8 cellular contexts compared by ENCODE assay signal in the genomic region with DNA sequence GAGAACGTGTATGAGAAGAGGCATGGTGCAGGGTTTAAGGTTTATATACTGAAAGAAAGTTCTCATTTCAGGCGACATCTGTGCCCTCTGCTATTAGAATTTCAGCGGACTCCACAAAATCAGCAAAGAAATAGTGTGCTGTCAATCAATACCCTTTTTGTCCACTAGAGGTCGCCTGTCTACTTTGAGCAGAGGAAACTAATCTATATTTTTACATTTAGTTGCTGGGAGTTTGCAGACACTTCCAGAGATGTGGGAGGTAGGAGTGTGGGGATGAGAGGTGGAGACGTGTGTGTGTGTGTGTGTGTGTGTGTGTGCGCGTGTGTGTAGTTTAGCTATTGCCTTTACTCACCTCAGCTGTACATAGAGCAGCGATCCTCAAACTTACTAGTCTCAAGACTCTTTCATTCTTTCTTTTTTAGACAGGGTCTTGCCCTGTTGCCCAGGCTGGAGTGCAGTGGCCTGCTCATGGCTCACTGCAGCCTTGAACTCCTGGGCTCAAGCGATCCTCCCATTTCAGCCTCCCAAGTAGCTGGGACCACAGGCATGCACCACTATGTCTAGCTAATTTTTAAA. TPM values are rescaled to one million over a fixed set of nuclear protein-coding genes. Genes with fewer than 3 reads are reported as not detected.
DNase-seq lines count a peak whose midpoint lies in the region; ATAC-seq and TF ChIP-seq lines count a peak whose summit lies in the region.

No MANE protein-coding gene starts in this region.

- H3K9me3 ChIP-seq in hepatocyte (ENCODE audit: low read depth) (no peaks in the 10 kb centered on the region), smooth muscle cell (replicated peaks; ENCODE audit: low read depth) (no peaks in the 10 kb centered on the region)

- H3K9ac ChIP-seq in smooth muscle cell (ENCODE audit: low read depth): no peak overlapping the region

- CTCF ChIA-PET in activated naive CD4-positive, alpha-beta T cell treated with anti-CD3 and anti-CD28 coated beads, Interleukin-2, amount 10 ng/mL, durations not matched to agents 7 days and 5 days (lab: Charles Lee): interaction anchor here (0.8 to 1.8 kb wide), 7 partner anchors 9 to 144 kb away, joined by 3 to 9 read pairs (median 4); partner anchors contain the start of gene INAFM1

- H3K27ac Mint-ChIP-seq in activated naive CD4-positive, alpha-beta T cell treated with anti-CD3 and anti-CD28 coated beads, Interleukin-2, amount 10 ng/mL, durations not matched to agents 7 days and 5 days: no peak overlapping the region

- H3K27me3 ChIP-seq in hepatocyte (no peaks in the 10 kb centered on the region), smooth muscle cell (ENCODE audit: low read depth) (no peaks in the 10 kb centered on the region)

- H3K4me2 ChIP-seq in hepatocyte (no peak overlapping the region), smooth muscle cell (no peak overlapping the region)

- H3K36me3 ChIP-seq in hepatocyte (replicated peaks; ENCODE audit: insufficient read depth, low read depth): no peaks in the 10 kb centered on the region
- no peaks in the 10 kb centered on the region for H3K36me3 ChIP-seq in smooth muscle cell (ENCODE audit: low read depth)

- TF ChIP-seq CTCF in hepatocyte (IDR thresholded peaks at IDR 0.05; ENCODE audit: poor library complexity): peak; percentile 86
- peak; percentile 89 for TF ChIP-seq CTCF in smooth muscle cell (IDR thresholded peaks at IDR 0.05; ENCODE audit: borderline replicate concordance, insufficient read depth, poor library complexity, severe bottlenecking)

- H3K36me3 Mint-ChIP-seq in activated naive CD4-positive, alpha-beta T cell treated with anti-CD3 and anti-CD28 coated beads, Interleukin-2, amount 10 ng/mL, durations not matched to agents 7 days and 5 days: peaks cover 3% of the 10 kb centered on the region

- no peaks in the 10 kb centered on the region for H3K79me2 ChIP-seq in hepatocyte
- no peaks in the 10 kb centered on the region for H3K79me2 ChIP-seq in smooth muscle cell (ENCODE audit: low read depth)

- DNase-seq in D341Med (ENCODE audit: low spot score) (peak; percentile 54), HCEC 1CT (peak; percentile 36), NCI-H69 (lab: John Stamatoyannopoulos, UW) (peak; percentile 70), hepatocyte (ENCODE audit: low spot score) (peak; percentile 79), smooth muscle cell (lab: John Stamatoyannopoulos, UW; ENCODE audit: unreplicated experiment) (no peak)
- peak; percentile 50 for DNase-seq in activated naive CD4-positive, alpha-beta T cell treated with anti-CD3 and anti-CD28 coated beads, Interleukin-2, amount 10 ng/mL, durations not matched to agents 7 days and 5 days

- 29% methylated on average over 9 of the region's 9 CpGs for WGBS in hepatocyte (ENCODE audit: low lambda C conversion rate, missing lambda C conversion rate)
- 28% methylated on average over 9 of the region's 9 CpGs for WGBS in smooth muscle cell (ENCODE audit: low lambda C conversion rate)

- H3K27ac ChIP-seq in hepatocyte: no peak overlapping the region
- no peak overlapping the region for H3K27ac ChIP-seq in smooth muscle cell (ENCODE audit: low read depth)

- H3K4me3 ChIP-seq in hepatocyte: no peak overlapping the region
- no peak overlapping the region for H3K4me3 ChIP-seq in smooth muscle cell

- peaks cover 15% of the 10 kb centered on the region for H3F3A ChIP-seq in smooth muscle cell (ENCODE audit: low read depth)

- H4K20me1 ChIP-seq in hepatocyte (ENCODE audit: insufficient read depth, poor library complexity, severe bottlenecking) (no peaks in the 10 kb centered on the region), smooth muscle cell (ENCODE audit: low read depth) (no peaks in the 10 kb centered on the region)

- H2AFZ ChIP-seq in hepatocyte (no peak overlapping the region), smooth muscle cell (ENCODE audit: low read depth) (no peak overlapping the region)

- H3K4me3 Mint-ChIP-seq in activated naive CD4-positive, alpha-beta T cell treated with anti-CD3 and anti-CD28 coated beads, Interleukin-2, amount 10 ng/mL, durations not matched to agents 7 days and 5 days: no peak overlapping the region

- no peaks in the 10 kb centered on the region for H3K9me3 Mint-ChIP-seq in activated naive CD4-positive, alpha-beta T cell treated with anti-CD3 and anti-CD28 coated beads, Interleukin-2, amount 10 ng/mL, durations not matched to agents 7 days and 5 days

- no peak for ATAC-seq in HG03520 (IDR thresholded peaks at IDR 0.05; ENCODE audit: unreplicated experiment)
- no peak for ATAC-seq in HG03135 (IDR thresholded peaks at IDR 0.05; ENCODE audit: unreplicated experiment)

- H3K27me3 Mint-ChIP-seq in activated naive CD4-positive, alpha-beta T cell treated with anti-CD3 and anti-CD28 coated beads, Interleukin-2, amount 10 ng/mL, durations not matched to agents 7 days and 5 days: no peaks in the 10 kb centered on the region

- peaks cover 2% of the 10 kb centered on the region for H3K4me1 Mint-ChIP-seq in activated naive CD4-positive, alpha-beta T cell treated with anti-CD3 and anti-CD28 coated beads, Interleukin-2, amount 10 ng/mL, durations not matched to agents 7 days and 5 days

- H3K4me1 ChIP-seq in hepatocyte (ENCODE audit: insufficient read depth) (peaks cover 6% of the 10 kb centered on the region), smooth muscle cell (ENCODE audit: low read depth) (no peaks in the 10 kb centered on the region)

- no peaks in the 10 kb centered on the region for H3K9me2 ChIP-seq in hepatocyte (replicated peaks; ENCODE audit: insufficient read depth)

RNA-seq across cellular contexts. Expression of gene INAFM1, which starts 9.7 kb away (rescaled TPM):
- total RNA-seq in hepatocyte (1.7 and 1.9 TPM in 2 replicates), smooth muscle cell (7.2 and 8.0 TPM in 2 replicates)
- polyA plus RNA-seq in hepatocyte (11.9 and 13.8 TPM in 2 replicates), smooth muscle cell (29.7 and 31.5 TPM in 2 replicates)

RNA-seq across cellular contexts. Expression of gene C5AR1, which starts 25.2 kb away (rescaled TPM):
- total RNA-seq in hepatocyte (0.43 and 0.96 TPM in 2 replicates), smooth muscle cell (0.49 and 1.6 TPM in 2 replicates)
- polyA plus RNA-seq in hepatocyte (0.99 and 3.2 TPM in 2 replicates), smooth muscle cell (0.48 and 1.1 TPM in 2 replicates)

RNA-seq across cellular contexts. Expression of gene CCDC9, which starts 28.1 kb away (rescaled TPM):
- 5.2 and 7.9 TPM in 2 replicates for total RNA-seq in hepatocyte
- polyA plus RNA-seq in hepatocyte: 13.0 and 19.6 TPM in 2 replicates
- total RNA-seq in smooth muscle cell: 4.7 and 6.4 TPM in 2 replicates
- polyA plus RNA-seq in smooth muscle cell: 12.7 and 29.5 TPM in 2 replicates

RNA-seq across cellular contexts. Expression of gene C5AR2, which starts 47.6 kb away (rescaled TPM):
- 0.53 TPM in 1 of 2 replicates, not detected in the other for total RNA-seq in hepatocyte
- polyA plus RNA-seq in hepatocyte: 0.24 TPM in 1 of 2 replicates, not detected in the other
- 0.09 and 0.49 TPM in 2 replicates for total RNA-seq in smooth muscle cell
- polyA plus RNA-seq in smooth muscle cell: not detected in 2 replicates

RNA-seq across cellular contexts. Expression of gene BBC3, which starts 53.4 kb away (rescaled TPM):
- total RNA-seq in hepatocyte (8.0 and 9.9 TPM in 2 replicates), smooth muscle cell (8.2 and 10.2 TPM in 2 replicates)
- polyA plus RNA-seq in hepatocyte (14.7 and 22.0 TPM in 2 replicates), smooth muscle cell (28.2 and 29.9 TPM in 2 replicates)
